ENCODE assay signal across 38 cellular contexts in genomic region chr16:75701361-75701760, GRCh38. TPM values are rescaled to one million over a fixed set of nuclear protein-coding genes. Genes with fewer than 3 reads are reported as not detected.
"Had no signal": no experiment of that assay in that cellular context is flagged by ENCODE, and none has a peak within 500 bp of the region (broad histone marks: within the 10 kb centered on the region; RNA-seq: fewer than 3 reads in every experiment).

TSS of gene DUXB (minus strand) at chr16:75701461. CDS start at chr16:75701418, 43 bp downstream.

- H3K9me3 ChIP-seq: ascending aorta had no signal

- H3K4me3 ChIP-seq: ascending aorta, cardiac muscle cell had no signal

- H3K4me1 Mint-ChIP-seq: activated CD4-positive, alpha-beta memory T cell treated with anti-CD3 and anti-CD28 coated beads, Interleukin-2, amount 10 ng/mL, durations not matched to agents 7 days and 5 days; activated CD4-positive, alpha-beta T cell treated with anti-CD3 and anti-CD28 coated beads for 36 hours; activated CD4-positive, alpha-beta T cell treated with anti-CD3 and anti-CD28 coated beads, Interleukin-2, amount 10 ng/mL, durations not matched to agents 7 days and 5 days; activated CD8-positive, alpha-beta memory T cell treated with anti-CD3 and anti-CD28 coated beads, Interleukin-2, amount 10 ng/mL, durations not matched to agents 7 days and 5 days; activated naive CD4-positive, alpha-beta T cell treated with anti-CD3 and anti-CD28 coated beads, Interleukin-2, amount 10 ng/mL, durations not matched to agents 7 days and 5 days; activated naive CD4-positive, alpha-beta T cell treated with anti-CD3 and anti-CD28 coated beads, Interleukin-2, amount 50 U/mL, for 24 hours; activated naive CD8-positive, alpha-beta T cell treated with anti-CD3 and anti-CD28 coated beads, Interleukin-2, amount 10 ng/mL, durations not matched to agents 7 days and 5 days; activated naive CD8-positive, alpha-beta T cell treated with anti-CD3 and anti-CD28 coated beads, Interleukin-2, amount 50 U/mL, for 24 hours; brain; WTC11 had no signal

- H3K9me3 Mint-ChIP-seq: activated CD4-positive, alpha-beta memory T cell treated with anti-CD3 and anti-CD28 coated beads, Interleukin-2, amount 10 ng/mL, durations not matched to agents 7 days and 5 days; activated CD4-positive, alpha-beta T cell treated with anti-CD3 and anti-CD28 coated beads, Interleukin-2, amount 10 ng/mL, durations not matched to agents 7 days and 5 days; activated naive CD4-positive, alpha-beta T cell treated with anti-CD3 and anti-CD28 coated beads, Interleukin-2, amount 10 ng/mL, durations not matched to agents 7 days and 5 days; activated naive CD4-positive, alpha-beta T cell treated with anti-CD3 and anti-CD28 coated beads, Interleukin-2, amount 50 U/mL, for 24 hours; activated naive CD8-positive, alpha-beta T cell treated with anti-CD3 and anti-CD28 coated beads, Interleukin-2, amount 10 ng/mL, durations not matched to agents 7 days and 5 days; activated naive CD8-positive, alpha-beta T cell treated with anti-CD3 and anti-CD28 coated beads, Interleukin-2, amount 50 U/mL, for 24 hours; activated T-cell treated with anti-CD3 and anti-CD28 coated beads, Interleukin-2, amount 50 U/mL, for 24 hours; activated T-helper 2 cell treated with anti-CD3 and anti-CD28 coated beads, Interferon-gamma antibody, Interleukin-2, Interleukin-4, amounts not matched to agents 10 μg/mL and 5 μg/mL and 100 μg/mL, durations not matched to agents 14 hours and 24 hours and 36 hours; brain; T-helper 1 cell treated with Interleukin-12 subunit alpha and Interleukin-12 subunit beta and Interleukin-4 antibody, amounts not matched to agents 30 μg/mL and 1 μg/mL, for 36 hours; T-helper 2 cell treated with Interferon-gamma antibody and Interleukin-4, amounts not matched to agents 5 μg/mL and 100 μg/mL, for 36 hours had no signal

- H3K27ac Mint-ChIP-seq: activated CD4-positive, alpha-beta memory T cell treated with anti-CD3 and anti-CD28 coated beads, Interleukin-2, amount 10 ng/mL, durations not matched to agents 7 days and 5 days; activated CD4-positive, alpha-beta T cell treated with anti-CD3 and anti-CD28 coated beads for 36 hours; activated CD4-positive, alpha-beta T cell treated with anti-CD3 and anti-CD28 coated beads, Interleukin-2, amount 10 ng/mL, durations not matched to agents 7 days and 5 days; activated CD8-positive, alpha-beta memory T cell treated with anti-CD3 and anti-CD28 coated beads, Interleukin-2, amount 10 ng/mL, durations not matched to agents 7 days and 5 days; activated CD8-positive, alpha-beta T cell treated with anti-CD3 and anti-CD28 coated beads, Interleukin-2, amount 10 ng/mL, durations not matched to agents 7 days and 5 days; activated naive CD4-positive, alpha-beta T cell treated with anti-CD3 and anti-CD28 coated beads, Interleukin-2, amount 10 ng/mL, durations not matched to agents 7 days and 5 days; activated naive CD4-positive, alpha-beta T cell treated with anti-CD3 and anti-CD28 coated beads, Interleukin-2, amount 50 U/mL, for 24 hours; activated naive CD8-positive, alpha-beta T cell; activated naive CD8-positive, alpha-beta T cell treated with anti-CD3 and anti-CD28 coated beads, Interleukin-2, amount 10 ng/mL, durations not matched to agents 7 days and 5 days; activated naive CD8-positive, alpha-beta T cell treated with anti-CD3 and anti-CD28 coated beads, Interleukin-2, amount 50 U/mL, for 24 hours; activated T-cell treated with anti-CD3 and anti-CD28 coated beads, Interleukin-2, amount 50 U/mL, for 24 hours; activated T-helper 2 cell treated with anti-CD3 and anti-CD28 coated beads, Interferon-gamma antibody, Interleukin-2, Interleukin-4, amounts not matched to agents 10 μg/mL and 5 μg/mL and 100 μg/mL, durations not matched to agents 14 hours and 24 hours and 36 hours; brain; T-helper 1 cell treated with Interleukin-12 subunit alpha and Interleukin-12 subunit beta and Interleukin-4 antibody, amounts not matched to agents 30 μg/mL and 1 μg/mL, for 36 hours; T-helper 2 cell treated with Interferon-gamma antibody and Interleukin-4, amounts not matched to agents 5 μg/mL and 100 μg/mL, for 36 hours; WTC11 had no signal

- H3K36me3 Mint-ChIP-seq: activated CD8-positive, alpha-beta memory T cell treated with anti-CD3 and anti-CD28 coated beads, Interleukin-2, amount 10 ng/mL, durations not matched to agents 7 days and 5 days; activated naive CD4-positive, alpha-beta T cell treated with anti-CD3 and anti-CD28 coated beads, Interleukin-2, amount 10 ng/mL, durations not matched to agents 7 days and 5 days; activated naive CD4-positive, alpha-beta T cell treated with anti-CD3 and anti-CD28 coated beads, Interleukin-2, amount 50 U/mL, for 24 hours; activated naive CD8-positive, alpha-beta T cell; activated naive CD8-positive, alpha-beta T cell treated with anti-CD3 and anti-CD28 coated beads, Interleukin-2, amount 10 ng/mL, durations not matched to agents 7 days and 5 days; brain had no signal

- H3K4me3 Mint-ChIP-seq: activated CD4-positive, alpha-beta memory T cell treated with anti-CD3 and anti-CD28 coated beads, Interleukin-2, amount 10 ng/mL, durations not matched to agents 7 days and 5 days; activated CD4-positive, alpha-beta T cell treated with anti-CD3 and anti-CD28 coated beads for 36 hours; activated CD4-positive, alpha-beta T cell treated with anti-CD3 and anti-CD28 coated beads, Interleukin-2, amount 10 ng/mL, durations not matched to agents 7 days and 5 days; activated CD8-positive, alpha-beta memory T cell treated with anti-CD3 and anti-CD28 coated beads, Interleukin-2, amount 10 ng/mL, durations not matched to agents 7 days and 5 days; activated CD8-positive, alpha-beta T cell treated with anti-CD3 and anti-CD28 coated beads, Interleukin-2, amount 10 ng/mL, durations not matched to agents 7 days and 5 days; activated naive CD4-positive, alpha-beta T cell treated with anti-CD3 and anti-CD28 coated beads, Interleukin-2, amount 10 ng/mL, durations not matched to agents 7 days and 5 days; activated naive CD4-positive, alpha-beta T cell treated with anti-CD3 and anti-CD28 coated beads, Interleukin-2, amount 50 U/mL, for 24 hours; activated naive CD8-positive, alpha-beta T cell; activated naive CD8-positive, alpha-beta T cell treated with anti-CD3 and anti-CD28 coated beads, Interleukin-2, amount 10 ng/mL, durations not matched to agents 7 days and 5 days; activated naive CD8-positive, alpha-beta T cell treated with anti-CD3 and anti-CD28 coated beads, Interleukin-2, amount 50 U/mL, for 24 hours; activated T-cell treated with anti-CD3 and anti-CD28 coated beads, Interleukin-2, amount 50 U/mL, for 24 hours; brain; T-helper 1 cell treated with Interleukin-12 subunit alpha and Interleukin-12 subunit beta and Interleukin-4 antibody, amounts not matched to agents 30 μg/mL and 1 μg/mL, for 36 hours; T-helper 2 cell treated with Interferon-gamma antibody and Interleukin-4, amounts not matched to agents 5 μg/mL and 100 μg/mL, for 36 hours; WTC11 had no signal

- H3K27ac ChIP-seq: ascending aorta, cardiac muscle cell, VCaP had no signal

- DNase-seq: activated CD4-positive, alpha-beta memory T cell treated with anti-CD3 and anti-CD28 coated beads, Interleukin-2, amount 10 ng/mL, durations not matched to agents 7 days and 5 days; activated CD4-positive, alpha-beta T cell treated with anti-CD3 and anti-CD28 coated beads for 1 hour; activated CD4-positive, alpha-beta T cell treated with anti-CD3 and anti-CD28 coated beads for 36 hours; activated CD4-positive, alpha-beta T cell treated with anti-CD3 and anti-CD28 coated beads for 48 hours; activated CD4-positive, alpha-beta T cell treated with anti-CD3 and anti-CD28 coated beads, Interleukin-2, amount 10 ng/mL, durations not matched to agents 7 days and 5 days; activated CD4-positive, alpha-beta T cell treated with anti-CD3 and anti-CD28 coated beads, Interleukin-2, amount 50 U/mL, for 48 hours; activated CD4-positive, CD25-positive, alpha-beta regulatory T cell; activated CD8-positive, alpha-beta memory T cell treated with anti-CD3 and anti-CD28 coated beads for 24 hours; activated CD8-positive, alpha-beta memory T cell treated with anti-CD3 and anti-CD28 coated beads, Interleukin-2, amount 10 ng/mL, durations not matched to agents 7 days and 5 days; activated CD8-positive, alpha-beta memory T cell treated with anti-CD3 and anti-CD28 coated beads, Interleukin-2, amount 50 U/mL, for 48 hours; activated CD8-positive, alpha-beta T cell treated with anti-CD3 and anti-CD28 coated beads, Interleukin-2, amount 10 ng/mL, durations not matched to agents 7 days and 5 days; activated effector memory CD4-positive, alpha-beta T cell treated with Interleukin-2 at 50 U/mL for 16 hours; activated gamma-delta T cell; activated naive CD4-positive, alpha-beta T cell treated with anti-CD3 and anti-CD28 coated beads, Interleukin-2, amount 10 ng/mL, durations not matched to agents 7 days and 5 days; activated naive CD4-positive, alpha-beta T cell treated with Interleukin-2 at 50 U/mL for 16 hours; activated naive CD8-positive, alpha-beta T cell treated with anti-CD3 and anti-CD28 coated beads, Interleukin-2, amount 10 ng/mL, durations not matched to agents 7 days and 5 days; activated naive CD8-positive, alpha-beta T cell treated with anti-CD3 and anti-CD28 coated beads, Interleukin-2, amount 50 U/mL, for 24 hours; activated T-cell treated with anti-CD3 and anti-CD28 coated beads, Interleukin-2, amount 50 U/mL, for 24 hours; activated T-cell treated with anti-CD3 and anti-CD28 coated beads, Interleukin-2, amount 50 U/mL, for 48 hours; amygdala; anterior cingulate cortex; central memory CD4-positive, alpha-beta T cell; T-helper 1 cell; T-helper 2 cell; T-helper 9 cell had no signal

- H3K36me3 ChIP-seq: ascending aorta, cardiac muscle cell had no signal

- H3K27me3 ChIP-seq: ascending aorta, cardiac muscle cell had no signal

- H3K4me1 ChIP-seq: ascending aorta had no signal

- H3K27me3 Mint-ChIP-seq: activated CD4-positive, alpha-beta memory T cell treated with anti-CD3 and anti-CD28 coated beads, Interleukin-2, amount 10 ng/mL, durations not matched to agents 7 days and 5 days; activated CD4-positive, alpha-beta T cell treated with anti-CD3 and anti-CD28 coated beads for 36 hours; activated CD4-positive, alpha-beta T cell treated with anti-CD3 and anti-CD28 coated beads, Interleukin-2, amount 10 ng/mL, durations not matched to agents 7 days and 5 days; activated naive CD8-positive, alpha-beta T cell; brain had no signal

RNA-seq across cellular contexts. Expression of gene DUXB, which starts in this region (rescaled TPM):
- total RNA-seq: activated CD4-positive, alpha-beta memory T cell treated with anti-CD3 and anti-CD28 coated beads, Interleukin-2, amount 10 ng/mL, durations not matched to agents 7 days and 5 days; activated CD4-positive, alpha-beta T cell treated with anti-CD3 and anti-CD28 coated beads for 36 hours; activated CD4-positive, alpha-beta T cell treated with anti-CD3 and anti-CD28 coated beads, Interleukin-2, amount 10 ng/mL, durations not matched to agents 7 days and 5 days; activated CD8-positive, alpha-beta memory T cell treated with anti-CD3 and anti-CD28 coated beads, Interleukin-2, amount 10 ng/mL, durations not matched to agents 7 days and 5 days; activated CD8-positive, alpha-beta T cell treated with anti-CD3 and anti-CD28 coated beads, Interleukin-2, amount 10 ng/mL, durations not matched to agents 7 days and 5 days; activated naive CD8-positive, alpha-beta T cell treated with anti-CD3 and anti-CD28 coated beads, Interleukin-2, amount 10 ng/mL, durations not matched to agents 7 days and 5 days; activated T-helper 2 cell treated with anti-CD3 and anti-CD28 coated beads, Interferon-gamma antibody, Interleukin-2, Interleukin-4, amounts not matched to agents 10 μg/mL and 5 μg/mL and 100 μg/mL, durations not matched to agents 14 hours and 24 hours and 36 hours; ascending aorta; bronchial epithelial cell; cardiac muscle cell; cerebellum; WTC11 had no signal
- polyA plus RNA-seq: adipose tissue, cardiac muscle cell had no signal
